ENCODE assay signal across 15 cellular contexts in genomic region chr14:59251811-59252771, GRCh38.
DNase-seq lines count a peak whose midpoint lies in the region; ATAC-seq and TF ChIP-seq lines count a peak whose summit lies in the region.
"Had no signal": no experiment of that assay in that cellular context is flagged by ENCODE, and none has a peak within 500 bp of the region (broad histone marks: within the 10 kb centered on the region; RNA-seq: fewer than 3 reads in every experiment).

No MANE protein-coding gene starts in this region.

- DNase-seq in cardiac muscle cell (ENCODE audit: low read depth in 1 of 2, low spot score in 1 of 2): peak; percentile 70 to 90
- DNase-seq in Right ventricle myocardium inferior (ENCODE audit: missing footprints): no peak
- peak in 1 of 2 experiments; percentile 36 for DNase-seq in SJSA1 (ENCODE audit: low read depth in 1 of 2, low spot score in 2 of 2)
- DNase-seq in smooth muscle cell (lab: John Stamatoyannopoulos, UW; ENCODE audit: unreplicated experiment): no peak
- DNase-seq in left lobe of liver (ENCODE audit: low spot score): no peak
- DNase-seq in GM10266 (ENCODE audit: extremely low spot score): no peak
- DNase-seq: activated CD8-positive, alpha-beta memory T cell treated with anti-CD3 and anti-CD28 coated beads for 24 hours; activated naive CD4-positive, alpha-beta T cell; SHP77; stimulated activated CD8-positive, alpha-beta memory T cell treated with anti-CD3 and anti-CD28 coated beads, Interleukin-4, amount 100 ng/mL, for 48 hours; upper lobe of left lung had no signal

- H4K20me1 ChIP-seq in smooth muscle cell (ENCODE audit: low read depth): peaks cover 66% of the 10 kb centered on the region

- H3K27ac ChIP-seq in cardiac muscle cell: peak overlapping the region; percentile 97
- peak overlapping the region; percentile 35 for H3K27ac ChIP-seq in SJSA1
- H3K27ac ChIP-seq in gastroesophageal sphincter: peak overlapping the region; percentile 82 to 91 (median 88)
- peak overlapping the region; percentile 64 for H3K27ac ChIP-seq in smooth muscle cell (ENCODE audit: low read depth)

- no peak overlapping the region for H3K4me3 ChIP-seq in cardiac muscle cell
- H3K4me3 ChIP-seq in SJSA1: no peak overlapping the region
- H3K4me3 ChIP-seq in gastroesophageal sphincter: no peak overlapping the region
- H3K4me3 ChIP-seq in smooth muscle cell: no peak overlapping the region
- H3K4me3 ChIP-seq: GM12878, lung, upper lobe of left lung had no signal

- TF ChIP-seq CTCF in cardiac muscle cell (IDR thresholded peaks at IDR 0.05; ENCODE audit: low read depth, low read length) (no peak), gastroesophageal sphincter (IDR thresholded peaks at IDR 0.05) (no peak), smooth muscle cell (IDR thresholded peaks at IDR 0.05; ENCODE audit: borderline replicate concordance, insufficient read depth, poor library complexity, severe bottlenecking) (no peak), GM10266 (IDR thresholded peaks at IDR 0.05; ENCODE audit: control insufficient read depth, insufficient read depth, low read depth, missing control alignments) (no peak)

- ATAC-seq in Right ventricle myocardium inferior (no peak), gastroesophageal sphincter (no peak), GM21723 (IDR thresholded peaks at IDR 0.05; ENCODE audit: unreplicated experiment) (no peak), left lobe of liver (no peak)

- no peaks in the 10 kb centered on the region for H3K36me3 ChIP-seq in cardiac muscle cell
- no peaks in the 10 kb centered on the region for H3K36me3 ChIP-seq in SJSA1
- no peaks in the 10 kb centered on the region for H3K36me3 ChIP-seq in gastroesophageal sphincter
- H3K36me3 ChIP-seq in smooth muscle cell (ENCODE audit: low read depth): no peaks in the 10 kb centered on the region
- H3K36me3 ChIP-seq: upper lobe of left lung had no signal

- TF ChIP-seq POLR2A in gastroesophageal sphincter (IDR thresholded peaks at IDR 0.05): no peak

- TF ChIP-seq EP300 in gastroesophageal sphincter (IDR thresholded peaks at IDR 0.05): no peak

- peak overlapping the region; percentile 73 for H3K4me2 ChIP-seq in smooth muscle cell

- H3K79me2 ChIP-seq in smooth muscle cell (ENCODE audit: low read depth): peaks cover 53% of the 10 kb centered on the region

- H3K9me3 ChIP-seq in cardiac muscle cell (ENCODE audit: low read depth): no peaks in the 10 kb centered on the region
- no peaks in the 10 kb centered on the region for H3K9me3 ChIP-seq in SJSA1 (replicated peaks)
- no peaks in the 10 kb centered on the region for H3K9me3 ChIP-seq in gastroesophageal sphincter
- no peaks in the 10 kb centered on the region for H3K9me3 ChIP-seq in smooth muscle cell (replicated peaks; ENCODE audit: low read depth)
- H3K9me3 ChIP-seq: upper lobe of left lung had no signal

- H3K27me3 ChIP-seq in cardiac muscle cell (no peaks in the 10 kb centered on the region), SJSA1 (replicated peaks) (no peaks in the 10 kb centered on the region), gastroesophageal sphincter (no peaks in the 10 kb centered on the region), smooth muscle cell (ENCODE audit: low read depth) (no peaks in the 10 kb centered on the region)
- H3K27me3 ChIP-seq: upper lobe of left lung had no signal

- H2AFZ ChIP-seq in smooth muscle cell (ENCODE audit: low read depth): no peak overlapping the region

- H3F3A ChIP-seq in smooth muscle cell (ENCODE audit: low read depth): peaks cover 16% of the 10 kb centered on the region

- H3K9ac ChIP-seq in smooth muscle cell (ENCODE audit: low read depth): no peak overlapping the region

- intact Hi-C loops in Right ventricle myocardium inferior (cut with DNase I): loop anchor here (5.0 to 10.0 kb wide), 2 partner anchors 35 to 173 kb away; no protein-coding TSS in a partner anchor

- H3K4me1 ChIP-seq in cardiac muscle cell (ENCODE audit: low read depth) (peaks cover 41% of the 10 kb centered on the region), SJSA1 (replicated peaks) (peaks cover 52% of the 10 kb centered on the region), gastroesophageal sphincter (peaks cover 40 to 97% (median 44%) of the 10 kb centered on the region in 3 donors), smooth muscle cell (ENCODE audit: low read depth) (peaks cover 44% of the 10 kb centered on the region)

- 67 to 75% methylated on average over 3 to 5 of the region's 5 CpGs for WGBS in gastroesophageal sphincter (ENCODE audit: low coverage in 1 of 2), 2 donors
- 33% methylated on average over 5 of the region's 5 CpGs for WGBS in smooth muscle cell (ENCODE audit: low lambda C conversion rate)

Comparison
In these comparisons a context has a peak if more than half of its experiments do, and no peak if none do; other contexts are left out.
1. DNase-seq: peak in cardiac muscle cell (2 of 2); none in Right ventricle myocardium inferior (single experiment), smooth muscle cell (single experiment), left lobe of liver (single experiment) and GM10266 (single experiment).
2. H3K27ac ChIP-seq: peak in every context shown above with its lines; median percentile 97 in cardiac muscle cell; 88 in gastroesophageal sphincter; 64 in smooth muscle cell; 35 in SJSA1.